ENCODE assay signal across 1 cellular context in genomic region chr2:137928547-137929503, GRCh38.
TF ChIP-seq lines count a peak whose summit lies in the region.

No MANE protein-coding gene starts in this region.

TF ChIP-seq in HepG2, 621 proteins besides CTCF, POLR2A, EP300 and RAD21 (continued from another document and continues in another):
- 0 out of 2 replicates have a peak, but pooled peaks have one; percentile 36 for TF ChIP-seq ZBTB39 (CRISPR knock-in tag; IDR thresholded peaks at IDR 0.05)
- TF ChIP-seq SSRP1 (CRISPR knock-in tag; IDR thresholded peaks at IDR 0.05): peak; percentile 91; the same call in 1 of the 2 replicates
- TF ChIP-seq MEIS1 (CRISPR knock-in tag; IDR thresholded peaks at IDR 0.05; ENCODE audit: borderline replicate concordance): 0 out of 2 replicates have a peak, but pooled peaks have one; percentile 45
- TF ChIP-seq ARNT2 (CRISPR knock-in tag; IDR thresholded peaks at IDR 0.05; ENCODE audit: low read depth): no peak
- peak; percentile 68; the same call in 1 of the 2 replicates for TF ChIP-seq ESRRA (CRISPR knock-in tag; IDR thresholded peaks at IDR 0.05; ENCODE audit: low read depth)
- TF ChIP-seq PAWR (CRISPR knock-in tag; IDR thresholded peaks at IDR 0.05; ENCODE audit: borderline replicate concordance): no peak
- peak; percentile 97 for TF ChIP-seq SOX5 (CRISPR knock-in tag; IDR thresholded peaks at IDR 0.05; ENCODE audit: borderline replicate concordance)
- TF ChIP-seq ZNF264 (CRISPR knock-in tag; IDR thresholded peaks at IDR 0.05): peak; percentile 85
- no peak for TF ChIP-seq CREB1 (IDR thresholded peaks at IDR 0.05)
- TF ChIP-seq CREB1 (CRISPR knock-in tag; IDR thresholded peaks at IDR 0.05): peak; percentile 74; the same call in 1 of the 2 replicates
- no peak for TF ChIP-seq ZNF160 (CRISPR knock-in tag; IDR thresholded peaks at IDR 0.05)
- TF ChIP-seq PHF5A (CRISPR knock-in tag; IDR thresholded peaks at IDR 0.05; ENCODE audit: low read depth, unreplicated experiment): no peak
- TF ChIP-seq ISL2 (CRISPR knock-in tag; IDR thresholded peaks at IDR 0.05): peak; percentile 90
- 0 out of 2 replicates have a peak, but pooled peaks have one; percentile 52 for TF ChIP-seq AFF4 (CRISPR knock-in tag; IDR thresholded peaks at IDR 0.05)
- TF ChIP-seq NR2F2 (IDR thresholded peaks at IDR 0.05; ENCODE audit: borderline replicate concordance, low read depth): peak; percentile 83
- 0 out of 2 replicates have a peak, but pooled peaks have one; percentile 51 for TF ChIP-seq ZNF792 (CRISPR knock-in tag; IDR thresholded peaks at IDR 0.05)
- TF ChIP-seq YEATS2 (CRISPR knock-in tag; IDR thresholded peaks at IDR 0.05; ENCODE audit: borderline replicate concordance): no peak
- TF ChIP-seq HMGXB4 (CRISPR knock-in tag; IDR thresholded peaks at IDR 0.05; ENCODE audit: borderline replicate concordance in 1 of 2, low read depth in 1 of 2): peak in 1 of 2 experiments; percentile 15; a peak in 2 of 4 replicates
- TF ChIP-seq FOXO1 (CRISPR knock-in tag; IDR thresholded peaks at IDR 0.05): peak; percentile 91
- TF ChIP-seq CREM (IDR thresholded peaks at IDR 0.05): peak; percentile 92
- TF ChIP-seq CREM (CRISPR knock-in tag; IDR thresholded peaks at IDR 0.05): no peak
- TF ChIP-seq ZNF614 (CRISPR knock-in tag; IDR thresholded peaks at IDR 0.05; ENCODE audit: borderline replicate concordance): peak; percentile 15; the same call in 1 of the 2 replicates
- TF ChIP-seq HDAC1 (CRISPR knock-in tag; IDR thresholded peaks at IDR 0.05): peak; percentile 63; the same call in 1 of the 2 replicates
- TF ChIP-seq ZNF205 (CRISPR knock-in tag; IDR thresholded peaks at IDR 0.05): 0 out of 2 replicates have a peak, but pooled peaks have one; percentile 29
- TF ChIP-seq ZNF775 (CRISPR knock-in tag; IDR thresholded peaks at IDR 0.05; ENCODE audit: borderline replicate concordance): peak; percentile 46; the same call in 1 of the 2 replicates
- TF ChIP-seq CHD4 (IDR thresholded peaks at IDR 0.05; ENCODE audit: borderline replicate concordance, low read length): peak; percentile 77; the same call in 1 of the 2 replicates
- peak; percentile 88 for TF ChIP-seq DPF2 (CRISPR knock-in tag; IDR thresholded peaks at IDR 0.05; ENCODE audit: borderline replicate concordance, low read depth)
- TF ChIP-seq TCF7 (IDR thresholded peaks at IDR 0.05; ENCODE audit: low read depth): peak; percentile 61
- no peak for TF ChIP-seq ZNF430 (CRISPR knock-in tag; IDR thresholded peaks at IDR 0.05)
- TF ChIP-seq BCL6 (CRISPR knock-in tag; IDR thresholded peaks at IDR 0.05): peak; percentile 100
- TF ChIP-seq ZNF362 (CRISPR knock-in tag; IDR thresholded peaks at IDR 0.05; ENCODE audit: borderline replicate concordance): peak; percentile 65; the same call in 1 of the 2 replicates
- TF ChIP-seq ETV6 (CRISPR knock-in tag; conservative IDR thresholded peaks at IDR 0.05): 0 out of 2 replicates have a peak, but pooled peaks have one; percentile 15
- TF ChIP-seq ZNF331 (CRISPR knock-in tag; IDR thresholded peaks at IDR 0.05): peak; percentile 66; the same call in 1 of the 2 replicates
- TF ChIP-seq FOXP4 (CRISPR knock-in tag; IDR thresholded peaks at IDR 0.05): peak; percentile 97
- 0 out of 2 replicates have a peak, but pooled peaks have one; percentile 61 for TF ChIP-seq SNAPC4 (CRISPR knock-in tag; IDR thresholded peaks at IDR 0.05)
- 0 out of 2 replicates have a peak, but pooled peaks have one; percentile 49 for TF ChIP-seq ZNF564 (CRISPR knock-in tag; IDR thresholded peaks at IDR 0.05)
- peak; percentile 83 for TF ChIP-seq ZNF710 (CRISPR knock-in tag; IDR thresholded peaks at IDR 0.05; ENCODE audit: borderline replicate concordance)
- TF ChIP-seq RXRB (CRISPR knock-in tag; IDR thresholded peaks at IDR 0.05; ENCODE audit: borderline replicate concordance): peak; percentile 92
- TF ChIP-seq THRA (CRISPR knock-in tag; IDR thresholded peaks at IDR 0.05; ENCODE audit: borderline replicate concordance): peak; percentile 77; the same call in 1 of the 2 replicates
- TF ChIP-seq ZNF343 (CRISPR knock-in tag; IDR thresholded peaks at IDR 0.05): 0 out of 2 replicates have a peak, but pooled peaks have one; percentile 49
